Comparison of ENCODE assay signal across 10 cellular contexts in genomic region chr20:50690562-50690978, GRCh38. TPM values are rescaled to one million over a fixed set of nuclear protein-coding genes. Genes with fewer than 3 reads are reported as not detected.
DNase-seq lines count a peak whose midpoint lies in the region; ATAC-seq, FAIRE-seq and TF ChIP-seq lines count a peak whose summit lies in the region.
"Had no signal": no experiment of that assay in that cellular context is flagged by ENCODE, and none has a peak within 500 bp of the region (broad histone marks: within the 10 kb centered on the region; RNA-seq: fewer than 3 reads in every experiment).

No MANE protein-coding gene starts in this region.

- no peak for TF ChIP-seq POLR2A in A549 (IDR thresholded peaks at IDR 0.05; ENCODE audit: low read length)
- TF ChIP-seq POLR2A in IMR-90 (IDR thresholded peaks at IDR 0.05; ENCODE audit: low read depth, low read length) = no peak

- H3K9me3 Mint-ChIP-seq in naive thymus-derived CD4-positive, alpha-beta T cell = peaks cover 0 to 2% (median 0%) of the 10 kb centered on the region in 11 donors

- no peak for DNase-seq in A549 (ENCODE audit: low read depth in 1 of 2, low spot score in 1 of 2)
- DNase-seq in IMR-90 = no peak
- no peak for DNase-seq in fibroblast of lung (ENCODE audit: low read depth in 2 of 2)
- DNase-seq in naive thymus-derived CD4-positive, alpha-beta T cell = no peak
- DNase-seq in superior temporal gyrus (ENCODE audit: extremely low spot score) = no peak
- no peak for DNase-seq in HK-2 (ENCODE audit: unreplicated experiment)
- DNase-seq in NCI-H774 (lab: John Stamatoyannopoulos, UW) = no peak
- DNase-seq: Karpas-422 had no signal

- TF ChIP-seq CTCF in A549 (IDR thresholded peaks at IDR 0.05) (no peak), IMR-90 (conservative IDR thresholded peaks at IDR 0.05; ENCODE audit: low read depth, low read length) (no peak), fibroblast of lung (conservative IDR thresholded peaks at IDR 0.05 in 1 of 2, IDR thresholded peaks at IDR 0.05 in 1 of 2; ENCODE audit: low read depth in 1 of 2, low read length in 2 of 2) (no peak)

- H3K4ac ChIP-seq in IMR-90 (ENCODE audit: low read depth, low read length) = peak overlapping the region; percentile 92

- intact Hi-C loops in IMR-90 (cut with micrococcal nuclease) = loop anchor here (2.0 kb wide), 1 partner anchor 40 kb away; the partner anchor contains the start of gene PARD6B
- intact Hi-C loops in naive thymus-derived CD4-positive, alpha-beta T cell (cut with micrococcal nuclease) = no loop called here

- H2AK5ac ChIP-seq in IMR-90 (ENCODE audit: low read depth, low read length) = peak overlapping the region; percentile 96

- peaks cover 36 to 56% (median 47%) of the 10 kb centered on the region in 5 donors for H3K27me3 Mint-ChIP-seq in naive thymus-derived CD4-positive, alpha-beta T cell

- H3K79me1 ChIP-seq in IMR-90 (ENCODE audit: low read depth in 1 of 2, low read length in 2 of 2) = peaks cover 0 to 10% of the 10 kb centered on the region in 2 experiments; a peak in 1 of 4 replicates

- H3K23ac ChIP-seq in IMR-90 (ENCODE audit: low read depth, low read length) = peak overlapping the region; percentile 74

- no peak for TF ChIP-seq EP300 in A549 (IDR thresholded peaks at IDR 0.05)

- peak overlapping the region; percentile 89; the same call in 1 of the 3 replicates for H2BK15ac ChIP-seq in IMR-90 (ENCODE audit: low read depth, low read length)

- peaks cover 7% of the 10 kb centered on the region for H3K9me1 ChIP-seq in IMR-90 (ENCODE audit: insufficient read depth, low read length)

- H3K18ac ChIP-seq in IMR-90 (ENCODE audit: low read depth, low read length) = peak overlapping the region; percentile 8; the same call in 1 of the 2 replicates

- 59% methylated on average over 11 of the region's 11 CpGs for WGBS in A549 (ENCODE audit: missing lambda C conversion rate)
- WGBS in IMR-90 (ENCODE audit: extremely low coverage in 2 of 2, insufficient read length in 1 of 2), 2 experiments = no CpG with 5 or more reads among the region's 11 CpGs

- peak overlapping the region; percentile 71 for H4K91ac ChIP-seq in IMR-90 (ENCODE audit: insufficient read depth, low read depth, low read length)

- H2AFZ ChIP-seq in IMR-90 (replicated peaks; ENCODE audit: low read length, poor library complexity) (peak overlapping the region; percentile 92), fibroblast of lung (ENCODE audit: low read length) (peak overlapping the region; percentile 72)

- H3K4me3 ChIP-seq in A549 (no peak overlapping the region), IMR-90 (ENCODE audit: insufficient read depth, low read depth, low read length) (peak overlapping the region; percentile 20), fibroblast of lung (replicated peaks in 1 of 4; ENCODE audit: control extremely low read depth in 1 of 4, insufficient read depth in 1 of 4, low read depth in 3 of 4, low read length in 4 of 4) (peak overlapping the region; percentile 10 to 67 (median 22))
- H3K4me3 ChIP-seq in naive thymus-derived CD4-positive, alpha-beta T cell (ENCODE audit: low read length) = no peak overlapping the region

- peak overlapping the region; percentile 38 for H3K9ac ChIP-seq in IMR-90 (ENCODE audit: low read depth, low read length)
- H3K9ac ChIP-seq in fibroblast of lung (ENCODE audit: insufficient read depth, low read length) = no peak overlapping the region

- POLR2A ChIA-PET in A549 (lab: Yijun Ruan, JAX) = no interaction called here
- POLR2A ChIA-PET in IMR-90 (lab: Charles Lee; ENCODE audit: unreplicated experiment) = no interaction called here
- POLR2A ChIA-PET in naive thymus-derived CD4-positive, alpha-beta T cell (lab: Charles Lee) = no interaction called here

- H3K79me2 ChIP-seq in fibroblast of lung (ENCODE audit: control insufficient read depth, insufficient read depth, low read length) = no peaks in the 10 kb centered on the region

- peaks cover 28% of the 10 kb centered on the region for H3K4me1 ChIP-seq in A549
- peaks cover 25% of the 10 kb centered on the region for H3K4me1 ChIP-seq in IMR-90 (ENCODE audit: control insufficient read depth, insufficient read depth, low read length)
- peaks cover 6% of the 10 kb centered on the region for H3K4me1 ChIP-seq in fibroblast of lung (ENCODE audit: control insufficient read depth, extremely low read depth, insufficient read depth, low read length)
- peaks cover 0 to 5% of the 10 kb centered on the region in 2 donors for H3K4me1 ChIP-seq in naive thymus-derived CD4-positive, alpha-beta T cell (ENCODE audit: control insufficient read depth in 2 of 2, insufficient read depth in 2 of 2, low read length in 2 of 2)

- CTCF ChIA-PET in A549 (lab: Yijun Ruan, JAX) (interaction anchor here (0.6 to 1.8 kb wide), 4 partner anchors 11 to 104 kb away, joined by 3 to 6 read pairs (median 4); partner anchors contain the start of gene BCAS4), IMR-90 (lab: Yijun Ruan, JAX) (interaction anchor here (0.6 to 1.1 kb wide), 3 partner anchors 23 to 526 kb away, joined by 3 to 5 read pairs (median 4); no protein-coding TSS in a partner anchor)
- CTCF ChIA-PET in naive thymus-derived CD4-positive, alpha-beta T cell (lab: Charles Lee) = no interaction called here

- FAIRE-seq in A549 (lab: Jason Lieb, UNC) = no peak

- H3K14ac ChIP-seq in IMR-90 (replicated peaks; ENCODE audit: low read depth, low read length) = peak overlapping the region; percentile 90

- H2BK5ac ChIP-seq in IMR-90 (ENCODE audit: low read depth, low read length, poor library complexity, severe bottlenecking) = no peak overlapping the region

- peak overlapping the region; percentile 27 to 79; a peak in 4 of 6 replicates for H3K27ac ChIP-seq in A549
- H3K27ac ChIP-seq in IMR-90 (ENCODE audit: insufficient read depth, low read length) = peak overlapping the region; percentile 54
- H3K27ac ChIP-seq in fibroblast of lung (ENCODE audit: insufficient read depth, low read length) = no peak overlapping the region
- no peak overlapping the region for H3K27ac ChIP-seq in naive thymus-derived CD4-positive, alpha-beta T cell (ENCODE audit: low read depth, low read length)

- H3K27me3 ChIP-seq in IMR-90 (ENCODE audit: control insufficient read depth, insufficient read depth, low read length) (no peaks in the 10 kb centered on the region), fibroblast of lung (ENCODE audit: control insufficient read depth, insufficient read depth, low read length) (no peaks in the 10 kb centered on the region)
- H3K27me3 ChIP-seq in naive thymus-derived CD4-positive, alpha-beta T cell (ENCODE audit: control insufficient read depth in 2 of 2, insufficient read depth in 2 of 2, low read length in 2 of 2) = peaks cover 0 to 3% of the 10 kb centered on the region in 2 donors

- dilution Hi-C loops in IMR-90 (cut with HindIII; ENCODE audit: low sequenced_read_pairs, unreplicated experiment) = no loop called here

- H2BK120ac ChIP-seq in IMR-90 (ENCODE audit: low read depth, low read length) = peak overlapping the region; percentile 93

- no peaks in the 10 kb centered on the region for H3K9me3 ChIP-seq in A549
- H3K9me3 ChIP-seq in IMR-90 (ENCODE audit: control insufficient read depth, insufficient read depth, low read length) = no peaks in the 10 kb centered on the region
- H3K9me3 ChIP-seq in fibroblast of lung (ENCODE audit: control insufficient read depth, insufficient read depth, low read depth, low read length) = no peaks in the 10 kb centered on the region
- no peaks in the 10 kb centered on the region for H3K9me3 ChIP-seq in naive thymus-derived CD4-positive, alpha-beta T cell (ENCODE audit: control insufficient read depth in 2 of 3, low read length in 3 of 3)

- in situ Hi-C loops in IMR-90 (cut with MboI; ENCODE audit: low sequenced_read_pairs) = no loop called here

- no peaks in the 10 kb centered on the region for H4K20me1 ChIP-seq in IMR-90 (ENCODE audit: insufficient read depth, low read length)
- H4K20me1 ChIP-seq in fibroblast of lung (ENCODE audit: control insufficient read depth, extremely low read depth, insufficient read depth, low read length) = no peaks in the 10 kb centered on the region

- no peaks in the 10 kb centered on the region for H3K36me3 Mint-ChIP-seq in naive thymus-derived CD4-positive, alpha-beta T cell

- no TSS peak for BruUV-seq in IMR-90 (replicated peaks; lab: Mats Ljungman, UMichigan)

- H3K56ac ChIP-seq in IMR-90 (ENCODE audit: extremely low read depth, insufficient read depth, low read length) = peak overlapping the region; percentile 64; the same call in 1 of the 2 replicates

- H3K36me3 ChIP-seq in IMR-90 (ENCODE audit: control insufficient read depth, insufficient read depth, low read length) = no peaks in the 10 kb centered on the region
- no peaks in the 10 kb centered on the region for H3K36me3 ChIP-seq in fibroblast of lung (ENCODE audit: control insufficient read depth, insufficient read depth, low read length)
- no peaks in the 10 kb centered on the region for H3K36me3 ChIP-seq in naive thymus-derived CD4-positive, alpha-beta T cell (ENCODE audit: control insufficient read depth in 2 of 3, insufficient read depth in 3 of 3, low read length in 3 of 3)

- peaks cover 8 to 23% (median 15%) of the 10 kb centered on the region in 7 donors for H3K4me1 Mint-ChIP-seq in naive thymus-derived CD4-positive, alpha-beta T cell

- peak overlapping the region; percentile 70 to 93; a peak in 2 of 4 replicates for H4K8ac ChIP-seq in IMR-90 (ENCODE audit: low read depth in 2 of 2, low read length in 2 of 2)

- H3K4me2 ChIP-seq in A549 = peak overlapping the region; percentile 65
- peak overlapping the region; percentile 75 for H3K4me2 ChIP-seq in IMR-90 (ENCODE audit: low read depth, low read length)
- peak overlapping the region; percentile 72 for H3K4me2 ChIP-seq in fibroblast of lung (ENCODE audit: extremely low read depth, insufficient read depth, low read length)

- H4K5ac ChIP-seq in IMR-90 (ENCODE audit: low read depth, low read length) = peak overlapping the region; percentile 54

- peak overlapping the region in 8 of 10 donors; percentile 17 to 71 (median 52) for H3K4me3 Mint-ChIP-seq in naive thymus-derived CD4-positive, alpha-beta T cell

- H2AK9ac ChIP-seq in IMR-90 (replicated peaks; ENCODE audit: low read depth, low read length, poor library complexity) = peak overlapping the region; percentile 84

- H2BK20ac ChIP-seq in IMR-90 (ENCODE audit: low read depth, low read length) = peak overlapping the region; percentile 67; the same call in 1 of the 2 replicates

- TF ChIP-seq RAD21 in A549 (conservative IDR thresholded peaks at IDR 0.05 in 1 of 2, IDR thresholded peaks at IDR 0.05 in 1 of 2) = no peak
- no peak for TF ChIP-seq RAD21 in IMR-90 (IDR thresholded peaks at IDR 0.05; ENCODE audit: low read length)

- ATAC-seq in A549 = peak; percentile 22 to 41; a peak in 3 of 6 replicates
- no peak; the same call in 1 of the 2 replicates for ATAC-seq in IMR-90 (ENCODE audit: low read depth)
- no peak for ATAC-seq in naive thymus-derived CD4-positive, alpha-beta T cell
- no peak for ATAC-seq in activated CD4-positive, CD25-positive, alpha-beta regulatory T cell treated with anti-CD3 and anti-CD28 coated beads, Interleukin-2, amount 50 U/mL, for 24 hours

- H3K27ac Mint-ChIP-seq in naive thymus-derived CD4-positive, alpha-beta T cell = no peak overlapping the region

RNA-seq across cellular contexts. Expression of gene RIPOR3, which starts 0.8 kb away (rescaled TPM):
- 0.03 TPM in 1 of 2 replicates, not detected in the other for polyA plus RNA-seq in A549 (2011; rRNA removed)
- polyA plus RNA-seq in A549 (2012; cell fraction: cytosol; rRNA removed) = 0.03 and 0.07 TPM in 2 replicates
- polyA plus RNA-seq in A549 (2012; cell fraction: nucleus; rRNA removed) = 0.09 and 0.19 TPM in 2 replicates
- polyA plus RNA-seq in A549 (2017; fragmentation: RNase III; extraction: RNeasy Plus Mini Kit Qiagen cat#74134 plus additional on column Dnase treatment) = 0.05 to 0.06 TPM in 2 of 3 replicates, not detected in the other
- polyA minus RNA-seq in A549 (2011; rRNA and poly(A)+ RNA removed) = 0.05 TPM in 1 of 2 replicates, not detected in the other
- total RNA-seq in IMR-90 (2012; rRNA removed) = 0.28 and 0.54 TPM in 2 replicates
- polyA plus RNA-seq in IMR-90 (2012; rRNA removed) = 1.7 TPM in 2 replicates
- polyA plus RNA-seq in IMR-90 (2012; cell fraction: cytosol; rRNA removed) = 0.28 and 0.71 TPM in 2 replicates
- 11.7 and 15.4 TPM in 2 replicates for polyA plus RNA-seq in IMR-90 (2012; cell fraction: nucleus; rRNA removed; ENCODE audit: low replicate concordance)
- total RNA-seq in fibroblast of lung = 4.1 and 4.9 TPM in 2 replicates
- polyA plus RNA-seq in fibroblast of lung = 1.1 and 2.0 TPM in 2 replicates
- 1.0 and 1.7 TPM in 2 replicates for polyA plus RNA-seq in fibroblast of lung (2012)
- polyA minus RNA-seq in fibroblast of lung (ENCODE audit: low replicate concordance) = 1.3 and 3.6 TPM in 2 replicates
- under 1 TPM in 2 of 5 experiments, not detected in 3; 0.27 to 0.32 TPM for total RNA-seq in naive thymus-derived CD4-positive, alpha-beta T cell
- 1 to 10 TPM; 1.3 to 1.7 TPM for polyA plus RNA-seq in naive thymus-derived CD4-positive, alpha-beta T cell
- polyA plus RNA-seq: neural cell had no signal

RNA-seq across cellular contexts. Expression of gene PARD6B, which starts 40.8 kb away (rescaled TPM):
- polyA plus RNA-seq in A549 (2011; rRNA removed) (6.2 and 6.4 TPM in 2 replicates), A549 (2017; fragmentation: RNase III; extraction: RNeasy Plus Mini Kit Qiagen cat#74134 plus additional on column Dnase treatment) (2.7 to 3.1 TPM (median 2.8 TPM) in 3 replicates), IMR-90 (2012; rRNA removed) (0.14 and 0.17 TPM in 2 replicates), fibroblast of lung (0.23 and 0.30 TPM in 2 replicates)
- 1.6 and 1.7 TPM in 2 replicates for polyA plus RNA-seq in A549 (2012; cell fraction: cytosol; rRNA removed)
- polyA plus RNA-seq in A549 (2012; cell fraction: nucleus; rRNA removed) = 1.3 and 1.7 TPM in 2 replicates
- polyA minus RNA-seq in A549 (2011; rRNA and poly(A)+ RNA removed) = 11.1 and 11.2 TPM in 2 replicates
- total RNA-seq in IMR-90 (2012; rRNA removed) (0.90 and 1.4 TPM in 2 replicates), fibroblast of lung (0.83 and 1.0 TPM in 2 replicates)
- 0.05 and 0.08 TPM in 2 replicates for polyA plus RNA-seq in IMR-90 (2012; cell fraction: cytosol; rRNA removed)
- polyA plus RNA-seq in IMR-90 (2012; cell fraction: nucleus; rRNA removed; ENCODE audit: low replicate concordance) = 0.07 and 0.25 TPM in 2 replicates
- 0.12 and 0.17 TPM in 2 replicates for polyA plus RNA-seq in fibroblast of lung (2012)
- 0.07 TPM in 1 of 2 replicates, not detected in the other for polyA minus RNA-seq in fibroblast of lung (ENCODE audit: low replicate concordance)
- total RNA-seq in naive thymus-derived CD4-positive, alpha-beta T cell = 10 to 100 TPM in 2 of 5 experiments, 1 to 10 TPM in 3; 5.2 to 10.8 (median 7.7) TPM
- 1 to 10 TPM in 1 of 2 donors, under 1 TPM in 1; 0.60 to 1.9 TPM for polyA plus RNA-seq in naive thymus-derived CD4-positive, alpha-beta T cell

Comparison
In these comparisons a context has a peak if more than half of its experiments do, and no peak if none do; other contexts are left out.
1. ATAC-seq: peak in A549 (2 of 2); none in IMR-90 (single experiment), naive thymus-derived CD4-positive, alpha-beta T cell (single experiment) and activated CD4-positive, CD25-positive, alpha-beta regulatory T cell treated with anti-CD3 and anti-CD28 coated beads, Interleukin-2, amount 50 U/mL, for 24 hours (0 of 2).
2. H3K27ac ChIP-seq: peak in A549 (2 of 2) and IMR-90 (single experiment); none in fibroblast of lung (single experiment) and naive thymus-derived CD4-positive, alpha-beta T cell (single experiment).
3. H3K4me3 ChIP-seq: peak in IMR-90 (single experiment) and fibroblast of lung (4 of 4); none in A549 (single experiment) and naive thymus-derived CD4-positive, alpha-beta T cell (single experiment).
4. Peak in every context shown above with its lines, with median percentiles within 50 percentile points of each other: H3K4me2 ChIP-seq.